36 cellular contexts compared by ENCODE assay signal in the genomic region with DNA sequence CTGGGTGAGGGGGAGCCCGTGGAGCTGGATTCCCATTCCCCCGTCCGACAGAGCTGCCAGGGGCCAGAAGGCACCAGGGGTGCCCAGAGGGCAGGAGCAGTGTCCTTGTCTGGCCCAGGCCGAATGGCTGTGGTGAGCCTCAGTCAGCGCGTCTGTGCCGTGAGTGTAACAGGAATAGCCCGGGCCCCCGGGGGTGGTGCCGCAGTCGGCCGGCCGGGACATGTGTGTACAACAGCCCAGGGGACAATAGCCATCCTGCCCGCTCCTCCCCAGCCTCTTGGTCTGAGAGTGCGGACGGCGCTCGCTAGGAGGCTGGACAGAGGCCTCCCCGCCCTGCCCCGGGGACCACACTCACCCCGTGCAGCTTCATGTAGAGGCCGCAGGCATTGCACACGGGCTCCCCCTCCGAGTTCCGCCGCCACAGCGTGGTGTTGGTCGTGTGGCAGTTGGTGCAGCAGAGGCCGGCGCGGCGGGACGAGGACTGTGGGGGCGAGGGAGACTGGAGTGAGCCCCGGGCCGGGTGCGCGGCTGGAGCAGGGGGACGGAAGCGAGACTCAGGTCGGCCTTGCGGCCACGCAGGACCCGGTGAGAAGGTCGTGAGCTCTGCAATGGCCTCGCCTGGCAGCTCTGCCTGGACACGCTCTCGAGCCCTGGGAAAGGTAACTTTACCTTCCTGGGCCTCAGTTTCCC. TPM values are rescaled to one million over a fixed set of nuclear protein-coding genes. Genes with fewer than 3 reads are reported as not detected.
"Had no signal": no experiment of that assay in that cellular context is flagged by ENCODE, and none has a peak within 500 bp of the region (broad histone marks: within the 10 kb centered on the region; RNA-seq: fewer than 3 reads in every experiment).

No MANE protein-coding gene starts in this region.

- H3K9me3 ChIP-seq: Peyer's patch had no signal

- DNase-seq: activated CD4-positive, alpha-beta memory T cell treated with anti-CD3 and anti-CD28 coated beads, Interleukin-2, amount 10 ng/mL, durations not matched to agents 7 days and 5 days; activated CD4-positive, alpha-beta T cell treated with anti-CD3 and anti-CD28 coated beads for 1 hour; activated CD4-positive, alpha-beta T cell treated with anti-CD3 and anti-CD28 coated beads for 48 hours; activated CD4-positive, CD25-positive, alpha-beta regulatory T cell; activated CD8-positive, alpha-beta memory T cell treated with anti-CD3 and anti-CD28 coated beads for 24 hours; activated CD8-positive, alpha-beta memory T cell treated with anti-CD3 and anti-CD28 coated beads, Interleukin-2, amount 10 ng/mL, durations not matched to agents 7 days and 5 days; activated CD8-positive, alpha-beta memory T cell treated with anti-CD3 and anti-CD28 coated beads, Interleukin-2, amount 50 U/mL, for 48 hours; activated effector memory CD4-positive, alpha-beta T cell treated with Interleukin-2 at 50 U/mL for 16 hours; activated naive CD4-positive, alpha-beta T cell treated with anti-CD3 and anti-CD28 coated beads, Interleukin-2, amount 50 U/mL, for 16 hours; activated naive CD8-positive, alpha-beta T cell treated with anti-CD3 and anti-CD28 coated beads for 36 hours; activated T-cell treated with anti-CD3 and anti-CD28 coated beads, Interleukin-2, amount 50 U/mL, for 48 hours; amniotic stem cell; aorta; brain microvascular endothelial cell; Karpas-422; NCI-H1105; NCI-H1417 treated with DMSO at 0.1 percent for 48 hours; NCI-H187 treated with DMSO at 0.1 percent for 48 hours; NCI-H2081; NCI-H2171 treated with DMSO at 0.1 percent for 48 hours; NCI-H2227 treated with DMSO at 0.1 percent for 48 hours; NCI-H446; NCI-H510A treated with DMSO at 0.1 percent for 48 hours; NCI-H526 treated with DMSO at 0.1 percent for 48 hours; NCI-H774; NK-92 treated with Interleukin-12 subunit alpha and Interleukin-12 subunit beta, amount 100 ng/mL, for 24 hours; PC-3; Peyer's patch; Right ventricle myocardium superior; SW 1271; T-helper 1 cell; T-helper 2 cell; T1000; WERI-Rb-1 had no signal

- ATAC-seq: activated CD8-positive, alpha-beta memory T cell treated with anti-CD3 and anti-CD28 coated beads, Interleukin-2, amount 10 ng/mL, durations not matched to agents 7 days and 5 days had no signal

- H3K4me3 ChIP-seq: Peyer's patch had no signal

- H3K27ac ChIP-seq: brain microvascular endothelial cell, Peyer's patch, RWPE1, WERI-Rb-1 had no signal

- H3K36me3 ChIP-seq: brain microvascular endothelial cell, WERI-Rb-1 had no signal

- H3K27me3 ChIP-seq: Peyer's patch had no signal

RNA-seq across cellular contexts. Expression of gene GATA5, which starts 9.6 kb away (rescaled TPM):
- total RNA-seq: activated CD4-positive, alpha-beta memory T cell treated with anti-CD3 and anti-CD28 coated beads, Interleukin-2, amount 10 ng/mL, durations not matched to agents 7 days and 5 days; activated CD8-positive, alpha-beta memory T cell treated with anti-CD3 and anti-CD28 coated beads, Interleukin-2, amount 10 ng/mL, durations not matched to agents 7 days and 5 days; activated naive CD8-positive, alpha-beta T cell treated with anti-CD3 and anti-CD28 coated beads for 36 hours; MCF 10A had no signal

RNA-seq across cellular contexts. Expression of gene RBBP8NL, which starts 38.9 kb away (rescaled TPM):
- total RNA-seq: activated CD4-positive, alpha-beta memory T cell treated with anti-CD3 and anti-CD28 coated beads, Interleukin-2, amount 10 ng/mL, durations not matched to agents 7 days and 5 days; activated CD8-positive, alpha-beta memory T cell treated with anti-CD3 and anti-CD28 coated beads, Interleukin-2, amount 10 ng/mL, durations not matched to agents 7 days and 5 days; activated naive CD8-positive, alpha-beta T cell treated with anti-CD3 and anti-CD28 coated beads for 36 hours; aorta; MCF 10A; Right ventricle myocardium superior had no signal
